Comparison of ENCODE assay signal across 1 cellular context in genomic region chr1:157045251-157046218, GRCh38.
TF ChIP-seq lines count a peak whose summit lies in the region.

A gene with protein sequence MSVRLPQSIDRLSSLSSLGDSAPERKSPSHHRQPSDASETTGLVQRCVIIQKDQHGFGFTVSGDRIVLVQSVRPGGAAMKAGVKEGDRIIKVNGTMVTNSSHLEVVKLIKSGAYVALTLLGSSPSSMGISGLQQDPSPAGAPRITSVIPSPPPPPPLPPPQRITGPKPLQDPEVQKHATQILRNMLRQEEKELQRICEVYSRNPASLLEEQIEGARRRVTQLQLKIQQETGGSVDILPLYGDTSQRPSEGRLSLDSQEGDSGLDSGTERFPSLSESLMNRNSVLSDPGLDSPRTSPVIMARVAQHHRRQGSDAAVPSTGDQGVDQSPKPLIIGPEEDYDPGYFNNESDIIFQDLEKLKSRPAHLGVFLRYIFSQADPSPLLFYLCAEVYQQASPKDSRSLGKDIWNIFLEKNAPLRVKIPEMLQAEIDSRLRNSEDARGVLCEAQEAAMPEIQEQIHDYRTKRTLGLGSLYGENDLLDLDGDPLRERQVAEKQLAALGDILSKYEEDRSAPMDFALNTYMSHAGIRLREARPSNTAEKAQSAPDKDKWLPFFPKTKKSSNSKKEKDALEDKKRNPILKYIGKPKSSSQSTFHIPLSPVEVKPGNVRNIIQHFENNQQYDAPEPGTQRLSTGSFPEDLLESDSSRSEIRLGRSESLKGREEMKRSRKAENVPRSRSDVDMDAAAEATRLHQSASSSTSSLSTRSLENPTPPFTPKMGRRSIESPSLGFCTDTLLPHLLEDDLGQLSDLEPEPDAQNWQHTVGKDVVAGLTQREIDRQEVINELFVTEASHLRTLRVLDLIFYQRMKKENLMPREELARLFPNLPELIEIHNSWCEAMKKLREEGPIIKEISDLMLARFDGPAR (N-terminal part only) (minus strand): TSS chr1:157045742. CDS start chr1:157044330, 1,412 bp downstream.

TF ChIP-seq in A549, 52 proteins besides CTCF, POLR2A, EP300 and RAD21:
- TF ChIP-seq REST (IDR thresholded peaks at IDR 0.05) (no peak), RFX5 (IDR thresholded peaks at IDR 0.05) (no peak; the same call in 1 of the 2 replicates), PHF8 (IDR thresholded peaks at IDR 0.05; ENCODE audit: borderline replicate concordance, low read depth) (peak; percentile 53), MYC (IDR thresholded peaks at IDR 0.05; ENCODE audit: borderline replicate concordance, low read length) (0 out of 2 replicates have a peak, but pooled peaks have one; percentile 29), JUN (IDR thresholded peaks at IDR 0.05) (peak; percentile 81 to 90), E2F6 (IDR thresholded peaks at IDR 0.05; ENCODE audit: borderline replicate concordance, low read depth) (no peak)
- TF ChIP-seq, protein P1, sequence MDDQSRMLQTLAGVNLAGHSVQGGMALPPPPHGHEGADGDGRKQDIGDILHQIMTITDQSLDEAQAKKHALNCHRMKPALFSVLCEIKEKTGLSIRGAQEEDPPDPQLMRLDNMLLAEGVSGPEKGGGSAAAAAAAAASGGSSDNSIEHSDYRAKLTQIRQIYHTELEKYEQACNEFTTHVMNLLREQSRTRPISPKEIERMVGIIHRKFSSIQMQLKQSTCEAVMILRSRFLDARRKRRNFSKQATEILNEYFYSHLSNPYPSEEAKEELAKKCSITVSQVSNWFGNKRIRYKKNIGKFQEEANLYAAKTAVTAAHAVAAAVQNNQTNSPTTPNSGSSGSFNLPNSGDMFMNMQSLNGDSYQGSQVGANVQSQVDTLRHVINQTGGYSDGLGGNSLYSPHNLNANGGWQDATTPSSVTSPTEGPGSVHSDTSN (IDR thresholded peaks at IDR 0.05) = no peak
- TF ChIP-seq, protein P2, sequence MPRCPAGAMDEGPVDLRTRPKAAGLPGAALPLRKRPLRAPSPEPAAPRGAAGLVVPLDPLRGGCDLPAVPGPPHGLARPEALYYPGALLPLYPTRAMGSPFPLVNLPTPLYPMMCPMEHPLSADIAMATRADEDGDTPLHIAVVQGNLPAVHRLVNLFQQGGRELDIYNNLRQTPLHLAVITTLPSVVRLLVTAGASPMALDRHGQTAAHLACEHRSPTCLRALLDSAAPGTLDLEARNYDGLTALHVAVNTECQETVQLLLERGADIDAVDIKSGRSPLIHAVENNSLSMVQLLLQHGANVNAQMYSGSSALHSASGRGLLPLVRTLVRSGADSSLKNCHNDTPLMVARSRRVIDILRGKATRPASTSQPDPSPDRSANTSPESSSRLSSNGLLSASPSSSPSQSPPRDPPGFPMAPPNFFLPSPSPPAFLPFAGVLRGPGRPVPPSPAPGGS (IDR thresholded peaks at IDR 0.05) = peak; percentile 91
- TF ChIP-seq, protein P3, sequence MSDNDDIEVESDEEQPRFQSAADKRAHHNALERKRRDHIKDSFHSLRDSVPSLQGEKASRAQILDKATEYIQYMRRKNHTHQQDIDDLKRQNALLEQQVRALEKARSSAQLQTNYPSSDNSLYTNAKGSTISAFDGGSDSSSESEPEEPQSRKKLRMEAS (IDR thresholded peaks at IDR 0.05) = peak; percentile 69
